Comparison of ENCODE assay signal across 8 cellular contexts in genomic region chr11:128772814-128773213, GRCh38.
DNase-seq lines count a peak whose midpoint lies in the region; ATAC-seq and TF ChIP-seq lines count a peak whose summit lies in the region.

No MANE protein-coding gene starts in this region.

- TF ChIP-seq POLR2A in gastroesophageal sphincter (IDR thresholded peaks at IDR 0.05), result no peak

- 50 to 84% methylated on average over 1 to 2 of the region's 12 CpGs for WGBS in gastroesophageal sphincter (ENCODE audit: low coverage in 1 of 2), 2 donors

- DNase-seq in LoVo (ENCODE audit: low spot score), result peak; percentile 21
- peak; percentile 61 for DNase-seq in activated CD4-positive, alpha-beta T cell treated with anti-CD3 and anti-CD28 coated beads, Interleukin-2, amount 10 ng/mL, durations not matched to agents 24 days and 14 days
- peak; percentile 14 to 37 for DNase-seq in stimulated activated CD8-positive, alpha-beta memory T cell treated with anti-CD3 and anti-CD28 coated beads, Interleukin-15, amount 100 ng/mL, for 4 hours (ENCODE audit: low read depth in 2 of 2)

- TF ChIP-seq CTCF in gastroesophageal sphincter (IDR thresholded peaks at IDR 0.05), result no peak

- no peaks in the 10 kb centered on the region for H3K9me3 ChIP-seq in gastroesophageal sphincter

- no peaks in the 10 kb centered on the region for H3K27me3 Mint-ChIP-seq in activated CD4-positive, alpha-beta T cell treated with anti-CD3 and anti-CD28 coated beads, Interleukin-2, amount 10 ng/mL, durations not matched to agents 24 days and 14 days

- peaks cover 0 to 8% (median 0%) of the 10 kb centered on the region in 3 donors for H3K4me1 ChIP-seq in gastroesophageal sphincter

- H3K4me3 ChIP-seq in gastroesophageal sphincter, result no peak overlapping the region

- ATAC-seq in gastroesophageal sphincter (peak; percentile 31), GM18909 (IDR thresholded peaks at IDR 0.05; ENCODE audit: poor library complexity, unreplicated experiment) (no peak), HG02759 (IDR thresholded peaks at IDR 0.05; ENCODE audit: unreplicated experiment) (no peak), HG03039 (IDR thresholded peaks at IDR 0.05; ENCODE audit: unreplicated experiment) (no peak), GM18868 (IDR thresholded peaks at IDR 0.05; ENCODE audit: unreplicated experiment) (no peak)

- H3K36me3 Mint-ChIP-seq in activated CD4-positive, alpha-beta T cell treated with anti-CD3 and anti-CD28 coated beads, Interleukin-2, amount 10 ng/mL, durations not matched to agents 24 days and 14 days (ENCODE audit: low read depth), result peaks cover 73% of the 10 kb centered on the region

- no peak overlapping the region for H3K27ac ChIP-seq in gastroesophageal sphincter

- H3K27ac Mint-ChIP-seq in activated CD4-positive, alpha-beta T cell treated with anti-CD3 and anti-CD28 coated beads, Interleukin-2, amount 10 ng/mL, durations not matched to agents 24 days and 14 days, result peak overlapping the region; percentile 18

- H3K36me3 ChIP-seq in gastroesophageal sphincter, result peaks cover 0 to 22% of the 10 kb centered on the region in 2 donors

- peaks cover 21% of the 10 kb centered on the region for H3K4me1 Mint-ChIP-seq in activated CD4-positive, alpha-beta T cell treated with anti-CD3 and anti-CD28 coated beads, Interleukin-2, amount 10 ng/mL, durations not matched to agents 24 days and 14 days

- intact Hi-C loops in activated CD4-positive, alpha-beta T cell treated with anti-CD3 and anti-CD28 coated beads, Interleukin-2, amount 10 ng/mL, durations not matched to agents 24 days and 14 days (cut with micrococcal nuclease), result no loop called here

- H3K9me3 Mint-ChIP-seq in activated CD4-positive, alpha-beta T cell treated with anti-CD3 and anti-CD28 coated beads, Interleukin-2, amount 10 ng/mL, durations not matched to agents 24 days and 14 days, result no peaks in the 10 kb centered on the region

- no peak for TF ChIP-seq EP300 in gastroesophageal sphincter (IDR thresholded peaks at IDR 0.05)

- no peak overlapping the region for H3K4me3 Mint-ChIP-seq in activated CD4-positive, alpha-beta T cell treated with anti-CD3 and anti-CD28 coated beads, Interleukin-2, amount 10 ng/mL, durations not matched to agents 24 days and 14 days

- no peaks in the 10 kb centered on the region for H3K27me3 ChIP-seq in gastroesophageal sphincter
